In genomic region chr13:73943965-73944233, GRCh38 we compare ENCODE assay signal across 18 cellular contexts.
DNase-seq lines count a peak whose midpoint lies in the region; ATAC-seq and TF ChIP-seq lines count a peak whose summit lies in the region.
"Had no signal": no experiment of that assay in that cellular context is flagged by ENCODE, and none has a peak within 500 bp of the region (broad histone marks: within the 10 kb centered on the region; RNA-seq: fewer than 3 reads in every experiment).

No MANE protein-coding gene starts in this region.

- peaks cover 38% of the 10 kb centered on the region for H3K36me3 Mint-ChIP-seq in activated naive CD4-positive, alpha-beta T cell treated with anti-CD3 and anti-CD28 coated beads, Interleukin-2, amount 10 ng/mL, durations not matched to agents 7 days and 5 days
- peaks cover 0 to 15% of the 10 kb centered on the region in 2 donors for H3K36me3 Mint-ChIP-seq in activated naive CD4-positive, alpha-beta T cell treated with anti-CD3 and anti-CD28 coated beads, Interleukin-2, amount 50 U/mL, for 72 hours
- H3K36me3 Mint-ChIP-seq in HFFc6 (ENCODE audit: low read depth) = peaks cover 24% of the 10 kb centered on the region; the same call in 1 of the 2 replicates
- H3K36me3 Mint-ChIP-seq in activated naive CD8-positive, alpha-beta T cell treated with anti-CD3 and anti-CD28 coated beads for 36 hours = peaks cover 31% of the 10 kb centered on the region
- H3K36me3 Mint-ChIP-seq in naive thymus-derived CD8-positive, alpha-beta T cell = peaks cover 5 to 39% (median 18%) of the 10 kb centered on the region in 3 donors

- POLR2A ChIA-PET in naive thymus-derived CD8-positive, alpha-beta T cell (lab: Charles Lee) = interaction anchor here (0.6 kb wide), 1 partner anchor 318 kb away, joined by 9 read pairs; no protein-coding TSS in a partner anchor

- H3K27me3 Mint-ChIP-seq in activated naive CD4-positive, alpha-beta T cell treated with anti-CD3 and anti-CD28 coated beads, Interleukin-2, amount 10 ng/mL, durations not matched to agents 7 days and 5 days = no peaks in the 10 kb centered on the region
- H3K27me3 Mint-ChIP-seq in HFFc6 (ENCODE audit: insufficient read depth) = no peaks in the 10 kb centered on the region; the same call in 1 of the 2 replicates
- H3K27me3 Mint-ChIP-seq in activated naive CD8-positive, alpha-beta T cell treated with anti-CD3 and anti-CD28 coated beads for 36 hours = no peaks in the 10 kb centered on the region
- no peaks in the 10 kb centered on the region for H3K27me3 Mint-ChIP-seq in naive thymus-derived CD8-positive, alpha-beta T cell

- no peak for DNase-seq in activated naive CD4-positive, alpha-beta T cell treated with anti-CD3 and anti-CD28 coated beads, Interleukin-2, amount 10 ng/mL, durations not matched to agents 7 days and 5 days
- DNase-seq in activated naive CD4-positive, alpha-beta T cell treated with anti-CD3 and anti-CD28 coated beads, Interleukin-2, amount 50 U/mL, for 72 hours (ENCODE audit: low spot score in 2 of 2) = no peak
- DNase-seq in HFFc6 (no peak), foreskin melanocyte (no peak)
- no peak for DNase-seq in activated naive CD8-positive, alpha-beta T cell treated with anti-CD3 and anti-CD28 coated beads for 36 hours
- DNase-seq in naive thymus-derived CD8-positive, alpha-beta T cell = no peak
- no peak for DNase-seq in stimulated activated naive CD4-positive, alpha-beta T cell (lab: John Stamatoyannopoulos, UW)
- DNase-seq: activated CD4-positive, CD25-positive, alpha-beta regulatory T cell treated with anti-CD3 and anti-CD28 coated beads, Interleukin-2, amount 50 U/mL, for 72 hours; amniotic stem cell; DND-41; IMR-90; MG63; NCI-H748 treated with DMSO at 0.1 percent for 48 hours; occipital lobe; retina; T1000 had no signal

- H3K27ac Mint-ChIP-seq in activated naive CD4-positive, alpha-beta T cell treated with anti-CD3 and anti-CD28 coated beads, Interleukin-2, amount 10 ng/mL, durations not matched to agents 7 days and 5 days = peak overlapping the region; percentile 76
- peak overlapping the region in 1 of 2 donors; percentile 66 for H3K27ac Mint-ChIP-seq in activated naive CD4-positive, alpha-beta T cell treated with anti-CD3 and anti-CD28 coated beads, Interleukin-2, amount 50 U/mL, for 72 hours
- peak overlapping the region; percentile 22; the same call in 1 of the 2 replicates for H3K27ac Mint-ChIP-seq in HFFc6
- H3K27ac Mint-ChIP-seq in activated naive CD8-positive, alpha-beta T cell treated with anti-CD3 and anti-CD28 coated beads for 36 hours = peak overlapping the region; percentile 90
- H3K27ac Mint-ChIP-seq in naive thymus-derived CD8-positive, alpha-beta T cell = peak overlapping the region; percentile 72 to 93 (median 86)

- no peak for ATAC-seq in activated naive CD4-positive, alpha-beta T cell treated with anti-CD3 and anti-CD28 coated beads, Interleukin-2, amount 50 U/mL, for 72 hours
- ATAC-seq in naive thymus-derived CD8-positive, alpha-beta T cell = no peak
- no peak for ATAC-seq in HG03571 (IDR thresholded peaks at IDR 0.05; ENCODE audit: unreplicated experiment)
- ATAC-seq: left lobe of liver had no signal

- TF ChIP-seq CTCF in HFFc6 (IDR thresholded peaks at IDR 0.05) = no peak

- peaks cover 52% of the 10 kb centered on the region for H3K4me1 Mint-ChIP-seq in activated naive CD4-positive, alpha-beta T cell treated with anti-CD3 and anti-CD28 coated beads, Interleukin-2, amount 10 ng/mL, durations not matched to agents 7 days and 5 days
- peaks cover 49% of the 10 kb centered on the region for H3K4me1 Mint-ChIP-seq in HFFc6 (ENCODE audit: low read depth)
- H3K4me1 Mint-ChIP-seq in activated naive CD8-positive, alpha-beta T cell treated with anti-CD3 and anti-CD28 coated beads for 36 hours = peaks cover 74% of the 10 kb centered on the region
- H3K4me1 Mint-ChIP-seq in naive thymus-derived CD8-positive, alpha-beta T cell = peaks cover 32 to 83% (median 76%) of the 10 kb centered on the region in 4 donors

- CTCF ChIA-PET in activated naive CD4-positive, alpha-beta T cell treated with anti-CD3 and anti-CD28 coated beads, Interleukin-2, amount 10 ng/mL, durations not matched to agents 7 days and 5 days (lab: Charles Lee) = interaction anchor here (1.1 kb wide), 1 partner anchor 343 kb away, joined by 4 read pairs; no protein-coding TSS in a partner anchor

- no peaks in the 10 kb centered on the region for H3K9me3 Mint-ChIP-seq in activated naive CD4-positive, alpha-beta T cell treated with anti-CD3 and anti-CD28 coated beads, Interleukin-2, amount 10 ng/mL, durations not matched to agents 7 days and 5 days
- H3K9me3 Mint-ChIP-seq in activated naive CD4-positive, alpha-beta T cell treated with anti-CD3 and anti-CD28 coated beads, Interleukin-2, amount 50 U/mL, for 72 hours = no peaks in the 10 kb centered on the region
- H3K9me3 Mint-ChIP-seq in HFFc6 = no peaks in the 10 kb centered on the region
- no peaks in the 10 kb centered on the region for H3K9me3 Mint-ChIP-seq in activated naive CD8-positive, alpha-beta T cell treated with anti-CD3 and anti-CD28 coated beads for 36 hours
- no peaks in the 10 kb centered on the region for H3K9me3 Mint-ChIP-seq in naive thymus-derived CD8-positive, alpha-beta T cell

- no peak overlapping the region for H3K4me3 Mint-ChIP-seq in activated naive CD4-positive, alpha-beta T cell treated with anti-CD3 and anti-CD28 coated beads, Interleukin-2, amount 10 ng/mL, durations not matched to agents 7 days and 5 days
- H3K4me3 Mint-ChIP-seq in HFFc6 = peak overlapping the region; percentile 43; the same call in 1 of the 2 replicates
- H3K4me3 Mint-ChIP-seq in activated naive CD8-positive, alpha-beta T cell treated with anti-CD3 and anti-CD28 coated beads for 36 hours = peak overlapping the region; percentile 70
- H3K4me3 Mint-ChIP-seq in naive thymus-derived CD8-positive, alpha-beta T cell = peak overlapping the region; percentile 3 to 59 (median 30)
